In genomic region chr2:43675646-43676321, GRCh38 we compare ENCODE assay signal across 9 cellular contexts. TPM values are rescaled to one million over a fixed set of nuclear protein-coding genes. Genes with fewer than 3 reads are reported as not detected.
DNase-seq lines count a peak whose midpoint lies in the region; ATAC-seq and TF ChIP-seq lines count a peak whose summit lies in the region.
"Had no signal": no experiment of that assay in that cellular context is flagged by ENCODE, and none has a peak within 500 bp of the region (broad histone marks: within the 10 kb centered on the region; RNA-seq: fewer than 3 reads in every experiment).

No MANE protein-coding gene starts in this region.

- H3K4me1 ChIP-seq in CD8-positive, alpha-beta memory T cell (ENCODE audit: insufficient read depth, low read length), result no peaks in the 10 kb centered on the region
- no peaks in the 10 kb centered on the region for H3K4me1 ChIP-seq in esophagus (ENCODE audit: control insufficient read depth in 2 of 2, insufficient read depth in 2 of 2, low read length in 1 of 2)

- H3K36me3 ChIP-seq in CD8-positive, alpha-beta memory T cell (ENCODE audit: insufficient read depth, low read length), result no peaks in the 10 kb centered on the region
- no peaks in the 10 kb centered on the region for H3K36me3 ChIP-seq in esophagus (ENCODE audit: control insufficient read depth in 2 of 2, insufficient read depth in 2 of 2, low read length in 1 of 2)

- H3K4me1 Mint-ChIP-seq in CD8-positive, alpha-beta memory T cell, result peaks cover 0 to 8% (median 4%) of the 10 kb centered on the region in 3 donors
- H3K4me1 Mint-ChIP-seq in progenitor cell of endocrine pancreas (ENCODE audit: low read depth), result no peaks in the 10 kb centered on the region
- H3K4me1 Mint-ChIP-seq: nephron progenitor cell had no signal

- no peak overlapping the region for H3K27ac Mint-ChIP-seq in CD8-positive, alpha-beta memory T cell
- peak overlapping the region; percentile 7 for H3K27ac Mint-ChIP-seq in progenitor cell of endocrine pancreas
- H3K27ac Mint-ChIP-seq: nephron progenitor cell had no signal

- TF ChIP-seq CTCF in RWPE1 (conservative IDR thresholded peaks at IDR 0.05; ENCODE audit: low read depth), result no peak
- no peak for TF ChIP-seq CTCF in progenitor cell of endocrine pancreas (IDR thresholded peaks at IDR 0.05; ENCODE audit: unreplicated experiment)

- WGBS in esophagus, 2 donors, result 51 to 56% methylated on average over 14 of the region's 14 CpGs

- peaks cover 2 to 11% (median 2%) of the 10 kb centered on the region in 3 donors for H3K36me3 Mint-ChIP-seq in CD8-positive, alpha-beta memory T cell
- H3K36me3 Mint-ChIP-seq in progenitor cell of endocrine pancreas (ENCODE audit: insufficient read depth), result peaks cover 6% of the 10 kb centered on the region

- peaks cover 11 to 39% of the 10 kb centered on the region in 2 donors for H3K27me3 Mint-ChIP-seq in CD8-positive, alpha-beta memory T cell
- H3K27me3 Mint-ChIP-seq in progenitor cell of endocrine pancreas, result no peaks in the 10 kb centered on the region

- ATAC-seq in GM21526 (IDR thresholded peaks at IDR 0.05; ENCODE audit: low FRiP score, unreplicated experiment) (no peak), HG02623 (IDR thresholded peaks at IDR 0.05; ENCODE audit: unreplicated experiment) (no peak)

- POLR2A ChIA-PET in CD8-positive, alpha-beta memory T cell (lab: Charles Lee), result no interaction called here
- POLR2A ChIA-PET in RWPE1 (lab: Yijun Ruan, JAX; ENCODE audit: low non-redundant PET), result no interaction called here

- H3K4me3 Mint-ChIP-seq in CD8-positive, alpha-beta memory T cell, result peak overlapping the region in 4 of 7 donors; percentile 27 to 46 (median 30)
- peak overlapping the region; percentile 40 for H3K4me3 Mint-ChIP-seq in progenitor cell of endocrine pancreas (ENCODE audit: low read depth)
- H3K4me3 Mint-ChIP-seq: nephron progenitor cell had no signal

- CTCF ChIA-PET in CD8-positive, alpha-beta memory T cell (lab: Charles Lee), result no interaction called here
- CTCF ChIA-PET in RWPE1 (lab: Yijun Ruan, JAX), result interaction anchor here (0.7 kb wide), 1 partner anchor 207 kb away, joined by 4 read pairs; no protein-coding TSS in a partner anchor

- H3K9me3 Mint-ChIP-seq in CD8-positive, alpha-beta memory T cell, result peaks cover 8 to 15% (median 12%) of the 10 kb centered on the region in 5 donors
- H3K9me3 Mint-ChIP-seq in progenitor cell of endocrine pancreas (ENCODE audit: low read depth), result peaks cover 18% of the 10 kb centered on the region

- no peak for DNase-seq in CD8-positive, alpha-beta memory T cell
- DNase-seq in RWPE1 (ENCODE audit: low spot score) (no peak), progenitor cell of endocrine pancreas (ENCODE audit: low spot score, unreplicated experiment) (no peak), amniotic stem cell (lab: John Stamatoyannopoulos, UW) (no peak)
- DNase-seq in stimulated activated CD4-positive, alpha-beta T cell treated with anti-CD3 and anti-CD28 coated beads, Interleukin-2, amount 100 ng/mL, for 48 hours, result no peak
- DNase-seq: nephron progenitor cell had no signal

- no peak overlapping the region for H3K27ac ChIP-seq in CD8-positive, alpha-beta memory T cell (ENCODE audit: low read depth, low read length)
- H3K27ac ChIP-seq in RWPE1 (peak overlapping the region; percentile 26; the same call in 1 of the 2 replicates), esophagus (ENCODE audit: low read depth in 2 of 2, low read length in 1 of 2) (peak overlapping the region in 1 of 2 donors; percentile 8)

- H3K27me3 ChIP-seq in CD8-positive, alpha-beta memory T cell (ENCODE audit: insufficient read depth, low read length, poor library complexity, severe bottlenecking), result peaks cover 5% of the 10 kb centered on the region
- no peaks in the 10 kb centered on the region for H3K27me3 ChIP-seq in esophagus (ENCODE audit: control insufficient read depth in 1 of 2, insufficient read depth in 2 of 2, low read length in 2 of 2)

- H3K4me3 ChIP-seq in CD8-positive, alpha-beta memory T cell (ENCODE audit: low read length), result peak overlapping the region; percentile 45
- H3K4me3 ChIP-seq in esophagus (ENCODE audit: low read depth in 1 of 2, low read length in 2 of 2), result peak overlapping the region; percentile 38 to 57

- no peaks in the 10 kb centered on the region for H3K9me3 ChIP-seq in CD8-positive, alpha-beta memory T cell (ENCODE audit: low read length)
- H3K9me3 ChIP-seq in esophagus (ENCODE audit: control insufficient read depth in 2 of 2, insufficient read depth in 1 of 2, low read depth in 1 of 2, low read length in 1 of 2), result no peaks in the 10 kb centered on the region

RNA-seq across cellular contexts. Expression of gene C1GALT1C1L, which starts 0.4 kb away (rescaled TPM):
- under 1 TPM in 1 of 2 experiments, not detected in 1; 0.20 TPM for total RNA-seq in CD8-positive, alpha-beta memory T cell
- polyA plus RNA-seq in CD8-positive, alpha-beta memory T cell, result not detected
- under 1 TPM; 0.26 to 0.45 TPM for polyA plus RNA-seq in esophagus
- total RNA-seq in progenitor cell of endocrine pancreas, result 0.57 TPM in 1 of 2 replicates, not detected in the other

RNA-seq across cellular contexts. Expression of gene PLEKHH2, which starts 38.7 kb away (rescaled TPM):
- total RNA-seq in CD8-positive, alpha-beta memory T cell, result under 1 TPM; 0.48 to 0.49 TPM
- not detected for polyA plus RNA-seq in CD8-positive, alpha-beta memory T cell
- 1 to 10 TPM; 2.4 to 2.6 TPM for polyA plus RNA-seq in esophagus
- 9.0 and 10.4 TPM in 2 replicates for total RNA-seq in progenitor cell of endocrine pancreas
